ENCODE assay signal across 10 cellular contexts in the genomic region with DNA sequence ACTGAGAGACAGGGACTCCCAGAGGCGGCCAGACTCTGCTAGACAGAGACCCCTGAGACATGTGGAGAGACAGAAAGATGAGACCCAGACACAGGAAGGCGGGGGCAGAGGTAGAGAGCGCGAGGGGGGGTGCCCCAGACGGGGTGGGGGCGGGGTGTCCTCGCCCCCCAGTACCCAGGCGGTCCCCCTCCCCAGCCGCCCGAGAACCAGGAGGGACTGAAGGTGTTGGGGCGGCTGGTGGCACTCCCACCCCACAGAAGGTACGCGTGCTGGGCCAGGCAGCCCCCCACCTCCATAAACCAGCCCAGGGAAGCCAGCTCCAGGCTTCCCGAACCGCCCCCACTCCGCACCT.
DNase-seq lines count a peak whose midpoint lies in the region; ATAC-seq lines count a peak whose summit lies in the region.
"Had no signal": no experiment of that assay in that cellular context is flagged by ENCODE, and none has a peak within 500 bp of the region (broad histone marks: within the 10 kb centered on the region; RNA-seq: fewer than 3 reads in every experiment).

No MANE protein-coding gene starts in this region.

- peak overlapping the region; percentile 66 for H3K4me3 Mint-ChIP-seq in activated naive CD8-positive, alpha-beta T cell
- H3K4me3 Mint-ChIP-seq in stimulated activated memory B cell treated with anti-CD40 and anti-IgM and Interleukin-4, amounts not matched to agents 10 μg/mL and 1 μg/mL and 100 μg/mL, for 72 hours: no peak overlapping the region
- H3K4me3 Mint-ChIP-seq: T-helper 1 cell treated with Interleukin-12 subunit alpha and Interleukin-12 subunit beta and Interleukin-4 antibody, amounts not matched to agents 30 μg/mL and 1 μg/mL, for 36 hours had no signal

- H3K36me3 Mint-ChIP-seq in activated naive CD8-positive, alpha-beta T cell: peaks cover 3% of the 10 kb centered on the region
- H3K36me3 Mint-ChIP-seq in stimulated activated memory B cell treated with anti-CD40 and anti-IgM and Interleukin-4, amounts not matched to agents 10 μg/mL and 1 μg/mL and 100 μg/mL, for 72 hours: peaks cover 6% of the 10 kb centered on the region

- H3K9me3 ChIP-seq in ES-I3 (ENCODE audit: control insufficient read depth, insufficient read depth, low read length) (no peaks in the 10 kb centered on the region), iPS-18c (ENCODE audit: control insufficient read depth, insufficient read depth, low read length) (no peaks in the 10 kb centered on the region)
- H3K9me3 ChIP-seq: ascending aorta had no signal

- DNase-seq in middle frontal gyrus (ENCODE audit: extremely low spot score, low spot score) (no peak), amniotic stem cell (lab: John Stamatoyannopoulos, UW) (no peak)

- ATAC-seq in stimulated activated memory B cell treated with anti-CD40 and anti-IgM and Interleukin-4, amounts not matched to agents 10 μg/mL and 1 μg/mL and 100 μg/mL, for 72 hours: peak; percentile 29
- ATAC-seq in HG03442 (IDR thresholded peaks at IDR 0.05; ENCODE audit: unreplicated experiment): no peak

- peak overlapping the region; percentile 81; the same call in 1 of the 2 replicates for H3K9ac ChIP-seq in ES-I3 (ENCODE audit: low read depth, low read length)

- H3K4me1 ChIP-seq in ES-I3 (ENCODE audit: insufficient read depth, low read length): peaks cover 12% of the 10 kb centered on the region; the same call in 1 of the 2 replicates

- peaks cover 14% of the 10 kb centered on the region for H3K4me1 Mint-ChIP-seq in activated naive CD8-positive, alpha-beta T cell (ENCODE audit: low read depth)
- peaks cover 25% of the 10 kb centered on the region for H3K4me1 Mint-ChIP-seq in stimulated activated memory B cell treated with anti-CD40 and anti-IgM and Interleukin-4, amounts not matched to agents 10 μg/mL and 1 μg/mL and 100 μg/mL, for 72 hours

- no peaks in the 10 kb centered on the region for H3K9me3 Mint-ChIP-seq in activated naive CD8-positive, alpha-beta T cell (ENCODE audit: low read depth)
- no peaks in the 10 kb centered on the region for H3K9me3 Mint-ChIP-seq in stimulated activated memory B cell treated with anti-CD40 and anti-IgM and Interleukin-4, amounts not matched to agents 10 μg/mL and 1 μg/mL and 100 μg/mL, for 72 hours
- H3K9me3 Mint-ChIP-seq: T-helper 1 cell treated with Interleukin-12 subunit alpha and Interleukin-12 subunit beta and Interleukin-4 antibody, amounts not matched to agents 30 μg/mL and 1 μg/mL, for 36 hours had no signal

- H3K36me3 ChIP-seq in ES-I3 (ENCODE audit: insufficient read depth, low read length): no peaks in the 10 kb centered on the region; the same call in 1 of the 2 replicates
- H3K36me3 ChIP-seq: ascending aorta had no signal

- peak overlapping the region; percentile 65 for H3K4me3 ChIP-seq in iPS-18c (ENCODE audit: insufficient read depth, low read depth, low read length)
- H3K4me3 ChIP-seq: GM12878 had no signal

- peaks cover 29% of the 10 kb centered on the region for H3K27me3 Mint-ChIP-seq in activated naive CD8-positive, alpha-beta T cell
- H3K27me3 Mint-ChIP-seq in stimulated activated memory B cell treated with anti-CD40 and anti-IgM and Interleukin-4, amounts not matched to agents 10 μg/mL and 1 μg/mL and 100 μg/mL, for 72 hours: peaks cover 72% of the 10 kb centered on the region

- no peak overlapping the region for H3K27ac Mint-ChIP-seq in activated naive CD8-positive, alpha-beta T cell
- H3K27ac Mint-ChIP-seq in stimulated activated memory B cell treated with anti-CD40 and anti-IgM and Interleukin-4, amounts not matched to agents 10 μg/mL and 1 μg/mL and 100 μg/mL, for 72 hours: no peak overlapping the region
- H3K27ac Mint-ChIP-seq: T-helper 1 cell treated with Interleukin-12 subunit alpha and Interleukin-12 subunit beta and Interleukin-4 antibody, amounts not matched to agents 30 μg/mL and 1 μg/mL, for 36 hours had no signal
